20 cellular contexts compared by ENCODE assay signal in genomic region chr1:17682403-17682802, GRCh38.
DNase-seq lines count a peak whose midpoint lies in the region; TF ChIP-seq lines count a peak whose summit lies in the region.
"Had no signal": no experiment of that assay in that cellular context is flagged by ENCODE, and none has a peak within 500 bp of the region (broad histone marks: within the 10 kb centered on the region; RNA-seq: fewer than 3 reads in every experiment).

No MANE protein-coding gene starts in this region.

- H3K4me3 ChIP-seq in BE2C (ENCODE audit: low read depth, low read length), result no peak overlapping the region
- H3K4me3 ChIP-seq in ectodermal cell (ENCODE audit: insufficient read depth, low read depth, low read length), result no peak overlapping the region
- H3K4me3 ChIP-seq in coronary artery, result no peak overlapping the region
- H3K4me3 ChIP-seq: heart left ventricle, lung, right lobe of liver, vagina had no signal

- no peaks in the 10 kb centered on the region for H3K36me3 ChIP-seq in BE2C
- no peaks in the 10 kb centered on the region for H3K36me3 ChIP-seq in ectodermal cell (ENCODE audit: control insufficient read depth, insufficient read depth, low read length)

- H3K27me3 ChIP-seq in BE2C (no peaks in the 10 kb centered on the region), ectodermal cell (ENCODE audit: control insufficient read depth, insufficient read depth, low read length, poor library complexity, severe bottlenecking) (no peaks in the 10 kb centered on the region)
- H3K27me3 ChIP-seq: heart left ventricle, right lobe of liver, vagina had no signal

- peaks cover 8% of the 10 kb centered on the region for H3K4me1 ChIP-seq in BE2C
- peaks cover 28% of the 10 kb centered on the region for H3K4me1 ChIP-seq in ectodermal cell (ENCODE audit: control insufficient read depth, insufficient read depth, low read length)
- H3K4me1 ChIP-seq: right lobe of liver, vagina had no signal

- TF ChIP-seq CTCF in BE2C (IDR thresholded peaks at IDR 0.05; ENCODE audit: low read depth, low read length) (no peak), GM20000 (IDR thresholded peaks at IDR 0.05; ENCODE audit: extremely low read depth, missing control alignments) (no peak), coronary artery (IDR thresholded peaks at IDR 0.05) (no peak)

- DNase-seq in BE2C (peak; percentile 46), NCI-H2029 (lab: John Stamatoyannopoulos, UW) (peak; percentile 71), left kidney (ENCODE audit: low read depth, low spot score) (peak; percentile 87), GM20000 (ENCODE audit: low spot score) (no peak), NK-92 (lab: John Stamatoyannopoulos, UW; ENCODE audit: unreplicated experiment) (no peak), coronary artery (ENCODE audit: low spot score) (no peak), AG08396 (ENCODE audit: low spot score) (no peak)
- DNase-seq: activated CD8-positive, alpha-beta T cell treated with anti-CD3 and anti-CD28 coated beads for 36 hours; activated naive CD4-positive, alpha-beta T cell treated with Interleukin-2 at 50 U/mL for 16 hours; activated T-cell treated with anti-CD3 and anti-CD28 coated beads, Interleukin-2, amount 50 U/mL, for 4 hours; effector CD8-positive, alpha-beta T cell; GF-D8; heart left ventricle; immature natural killer cell; NCI-H1694 treated with DMSO at 0.1 percent for 48 hours; right lobe of liver; T1000 had no signal

- H3K27ac ChIP-seq in ectodermal cell (ENCODE audit: insufficient read depth, low read depth, low read length, poor library complexity, severe bottlenecking) (peak overlapping the region; percentile 23), coronary artery (peak overlapping the region in 1 of 2 donors; percentile 41)
- H3K27ac ChIP-seq: heart left ventricle, right lobe of liver, vagina had no signal

- H3K9me3 ChIP-seq in BE2C (no peaks in the 10 kb centered on the region), ectodermal cell (ENCODE audit: control insufficient read depth, low read length) (no peaks in the 10 kb centered on the region)
- H3K9me3 ChIP-seq: right lobe of liver, vagina had no signal

- 82 to 83% methylated on average over 4 of the region's 4 CpGs for WGBS in ectodermal cell, 2 experiments

Comparison
In these comparisons a context has a peak if more than half of its experiments do, and no peak if none do; other contexts are left out.
1. DNase-seq: peak in BE2C (single experiment), NCI-H2029 (single experiment) and left kidney (single experiment); none in GM20000 (single experiment), NK-92 (single experiment), coronary artery (single experiment) and AG08396 (single experiment).